ENCODE assay signal across 7 cellular contexts in genomic region chr14:32933623-32933942, GRCh38. TPM values are rescaled to one million over a fixed set of nuclear protein-coding genes. Genes with fewer than 3 reads are reported as not detected.
A peak's percentile ranks its signal among the peaks of the same experiment; 100 is the strongest.
DNase-seq lines count a peak whose midpoint lies in the region; ATAC-seq, FAIRE-seq and TF ChIP-seq lines count a peak whose summit lies in the region.

No MANE protein-coding gene starts in this region.

- H2AFZ ChIP-seq in astrocyte (ENCODE audit: low read depth, low read length) = peak overlapping the region; percentile 71
- no peak overlapping the region for H2AFZ ChIP-seq in keratinocyte (ENCODE audit: control insufficient read depth, low read length)

- H3K36me3 ChIP-seq in HEK293 (ENCODE audit: control insufficient read depth in 2 of 2, insufficient read depth in 1 of 2, low read length in 2 of 2) (no peaks in the 10 kb centered on the region), astrocyte (ENCODE audit: insufficient read depth, low read length) (no peaks in the 10 kb centered on the region), keratinocyte (ENCODE audit: control insufficient read depth in 2 of 2, extremely low read depth in 1 of 2, insufficient read depth in 2 of 2, low read length in 2 of 2) (no peaks in the 10 kb centered on the region)

- CTCF ChIA-PET in HEK293 (lab: Yijun Ruan, JAX) = no interaction called here

- H3K27ac ChIP-seq in HEK293 (ENCODE audit: extremely low read depth, low read depth, low read length) (peak overlapping the region; percentile 50; the same call in 1 of the 2 replicates), astrocyte (ENCODE audit: low read depth, low read length) (no peak overlapping the region), keratinocyte (ENCODE audit: control insufficient read depth, insufficient read depth, low read length) (no peak overlapping the region), substantia nigra (ENCODE audit: low read depth, low read length, poor library complexity, severe bottlenecking) (peak overlapping the region; percentile 74)

- H3K9me3 ChIP-seq in HEK293 (ENCODE audit: control insufficient read depth, insufficient read depth, low read depth, low read length) (no peaks in the 10 kb centered on the region), astrocyte (ENCODE audit: insufficient read depth, low read depth, low read length) (no peaks in the 10 kb centered on the region), keratinocyte (ENCODE audit: control insufficient read depth, low read depth, low read length) (no peaks in the 10 kb centered on the region)

- dilution Hi-C loops in keratinocyte (cut with MboI; ENCODE audit: extremely low pct_ligation_motif_present, low sequenced_read_pairs) = no loop called here

- DNase-seq in astrocyte (ENCODE audit: low read depth) (peak; percentile 77), keratinocyte (ENCODE audit: low read depth, low spot score) (no peak), substantia nigra (lab: John Stamatoyannopoulos, UW) (no peak), CD1c-positive myeloid dendritic cell (ENCODE audit: extremely low spot score) (no peak)

- H3K79me2 ChIP-seq in astrocyte (ENCODE audit: insufficient read depth, low read length) (peaks cover 12% of the 10 kb centered on the region), keratinocyte (ENCODE audit: control insufficient read depth, insufficient read depth, low read length) (no peaks in the 10 kb centered on the region)

- peak overlapping the region; percentile 63 for H3K27ac Mint-ChIP-seq in astrocyte (ENCODE audit: unreplicated experiment)

- peaks cover 37% of the 10 kb centered on the region for H3K27me3 Mint-ChIP-seq in astrocyte (ENCODE audit: low read depth, unreplicated experiment)

- H3K9me1 ChIP-seq in keratinocyte (ENCODE audit: control insufficient read depth, extremely low read depth, insufficient read depth, low read length) = no peaks in the 10 kb centered on the region

- peaks cover 13% of the 10 kb centered on the region for H4K20me1 ChIP-seq in astrocyte (ENCODE audit: insufficient read depth, low read length)
- H4K20me1 ChIP-seq in keratinocyte (ENCODE audit: control insufficient read depth, extremely low read depth, insufficient read depth, low read length) = no peaks in the 10 kb centered on the region

- ATAC-seq in HG03159 (IDR thresholded peaks at IDR 0.05; ENCODE audit: unreplicated experiment) = no peak
- ATAC-seq in GM21825 (IDR thresholded peaks at IDR 0.05; ENCODE audit: unreplicated experiment) = no peak

- peak overlapping the region; percentile 63 for H3K9ac ChIP-seq in astrocyte (ENCODE audit: low read length)
- no peak overlapping the region for H3K9ac ChIP-seq in keratinocyte (ENCODE audit: control insufficient read depth, extremely low read depth, insufficient read depth, low read length)

- H3K9me3 Mint-ChIP-seq in astrocyte (ENCODE audit: unreplicated experiment) = no peaks in the 10 kb centered on the region

- H3K27me3 ChIP-seq in astrocyte (ENCODE audit: insufficient read depth, low read length) (peaks cover 43% of the 10 kb centered on the region), keratinocyte (ENCODE audit: control insufficient read depth, extremely low read depth, insufficient read depth, low read length) (peaks cover 70% of the 10 kb centered on the region)

- TF ChIP-seq CTCF in HEK293 (tag by site-specific recombination; IDR thresholded peaks at IDR 0.05) = no peak
- TF ChIP-seq CTCF in astrocyte (IDR thresholded peaks at IDR 0.05; ENCODE audit: insufficient read depth, low read depth, low read length) = peak; percentile 49
- no peak for TF ChIP-seq CTCF in keratinocyte (optimal IDR thresholded peaks at IDR 0.05 in 1 of 3, IDR thresholded peaks at IDR 0.05 in 1 of 3, conservative IDR thresholded peaks at IDR 0.05 in 1 of 3; ENCODE audit: extremely low read depth in 1 of 3, insufficient read depth in 2 of 3, low read length in 3 of 3)

- H3K4me3 ChIP-seq in HEK293 (ENCODE audit: low read depth, low read length) = peak overlapping the region; percentile 53
- H3K4me3 ChIP-seq in astrocyte (ENCODE audit: insufficient read depth, low read depth, low read length) = peak overlapping the region; percentile 63
- no peak overlapping the region for H3K4me3 ChIP-seq in keratinocyte (ENCODE audit: control insufficient read depth in 2 of 3, extremely low read depth in 1 of 3, insufficient read depth in 2 of 3, low read depth in 1 of 3, low read length in 3 of 3)

- FAIRE-seq in astrocyte (lab: Jason Lieb, UNC) (no peak), keratinocyte (lab: Jason Lieb, UNC) (no peak)

- H3K4me2 ChIP-seq in astrocyte (ENCODE audit: low read length) = peak overlapping the region; percentile 95
- peak overlapping the region; percentile 56 for H3K4me2 ChIP-seq in keratinocyte (ENCODE audit: control insufficient read depth, extremely low read depth, insufficient read depth, low read depth, low read length)

- 0 out of 2 replicates have a peak, but pooled peaks cover 3% of the 10 kb centered on the region for H3K4me1 ChIP-seq in HEK293 (ENCODE audit: control insufficient read depth, insufficient read depth, low read length)
- peaks cover 29% of the 10 kb centered on the region for H3K4me1 ChIP-seq in astrocyte (ENCODE audit: insufficient read depth, low read length)
- no peaks in the 10 kb centered on the region for H3K4me1 ChIP-seq in keratinocyte (ENCODE audit: control insufficient read depth, extremely low read depth, insufficient read depth, low read length)

- POLR2A ChIA-PET in HEK293 (lab: Yijun Ruan, JAX) = no interaction called here

- H3K4me1 Mint-ChIP-seq in astrocyte (ENCODE audit: low read depth, unreplicated experiment) = peaks cover 3% of the 10 kb centered on the region

- H3K4me3 Mint-ChIP-seq in astrocyte (ENCODE audit: unreplicated experiment) = peak overlapping the region; percentile 87

- H3K36me3 Mint-ChIP-seq in astrocyte (ENCODE audit: low read depth, unreplicated experiment) = no peaks in the 10 kb centered on the region

TF ChIP-seq in HEK293, 187 proteins besides CTCF, POLR2A, EP300 and RAD21:
- TF ChIP-seq FEZF1 (tag by site-specific recombination; IDR thresholded peaks at IDR 0.05) (peak; percentile 59; the same call in 1 of the 2 replicates), KLF17 (tag by site-specific recombination; IDR thresholded peaks at IDR 0.05) (0 out of 2 replicates have a peak, but pooled peaks have one; percentile 17), EGR2 (tag by site-specific recombination; IDR thresholded peaks at IDR 0.05; ENCODE audit: low read depth) (0 out of 2 replicates have a peak, but pooled peaks have one; percentile 25), KLF1 (tag by site-specific recombination; IDR thresholded peaks at IDR 0.05) (peak; percentile 48)
- TF ChIP-seq, protein P1, sequence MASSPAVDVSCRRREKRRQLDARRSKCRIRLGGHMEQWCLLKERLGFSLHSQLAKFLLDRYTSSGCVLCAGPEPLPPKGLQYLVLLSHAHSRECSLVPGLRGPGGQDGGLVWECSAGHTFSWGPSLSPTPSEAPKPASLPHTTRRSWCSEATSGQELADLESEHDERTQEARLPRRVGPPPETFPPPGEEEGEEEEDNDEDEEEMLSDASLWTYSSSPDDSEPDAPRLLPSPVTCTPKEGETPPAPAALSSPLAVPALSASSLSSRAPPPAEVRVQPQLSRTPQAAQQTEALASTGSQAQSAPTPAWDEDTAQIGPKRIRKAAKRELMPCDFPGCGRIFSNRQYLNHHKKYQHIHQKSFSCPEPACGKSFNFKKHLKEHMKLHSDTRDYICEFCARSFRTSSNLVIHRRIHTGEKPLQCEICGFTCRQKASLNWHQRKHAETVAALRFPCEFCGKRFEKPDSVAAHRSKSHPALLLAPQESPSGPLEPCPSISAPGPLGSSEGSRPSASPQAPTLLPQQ (tag by site-specific recombination; IDR thresholded peaks at IDR 0.05) = no peak

RNA-seq across cellular contexts. Expression of gene NPAS3, which starts 5.1 kb away (rescaled TPM):
- total RNA-seq in astrocyte = 2.2 and 2.6 TPM in 2 replicates
- 0.01 to 0.07 TPM (median 0.01 TPM) in 3 replicates for polyA plus RNA-seq in keratinocyte
- not detected for polyA plus RNA-seq in keratinocyte (2011; ENCODE audit: low read depth)
- polyA plus RNA-seq in keratinocyte (2011; cell fraction: cytosol; rRNA removed) = 0.01 TPM in 2 replicates
- 0.03 TPM in 1 of 2 replicates, not detected in the other for polyA plus RNA-seq in keratinocyte (2011; cell fraction: nucleus; rRNA removed)
- 0.04 TPM in 1 of 2 replicates, not detected in the other for polyA plus RNA-seq in keratinocyte (2012; ENCODE audit: low replicate concordance)
- polyA minus RNA-seq in keratinocyte = 0.26 TPM in 1 of 3 replicates, not detected in the others
- polyA minus RNA-seq in keratinocyte (2011; cell fraction: cytosol; rRNA and poly(A)+ RNA removed) = not detected
- polyA minus RNA-seq in keratinocyte (2011; cell fraction: nucleus; rRNA and poly(A)+ RNA removed) = 0.39 TPM in 1 of 2 replicates, not detected in the other

Comparison
In these comparisons a context has a peak if more than half of its experiments do, and no peak if none do; other contexts are left out.
1. H3K27ac ChIP-seq: peak in HEK293 (single experiment) and substantia nigra (single experiment); none in astrocyte (single experiment) and keratinocyte (single experiment).
2. H3K4me3 ChIP-seq: peak in HEK293 (single experiment) and astrocyte (single experiment); none in keratinocyte (0 of 3).